In genomic region chr10:113059001-113059780, GRCh38 we compare ENCODE assay signal across 9 cellular contexts.
A peak's percentile ranks its signal among the peaks of the same experiment; 100 is the strongest.
DNase-seq lines count a peak whose midpoint lies in the region; TF ChIP-seq lines count a peak whose summit lies in the region.
"Had no signal": no experiment of that assay in that cellular context is flagged by ENCODE, and none has a peak within 500 bp of the region (broad histone marks: within the 10 kb centered on the region; RNA-seq: fewer than 3 reads in every experiment).

No MANE protein-coding gene starts in this region.

- H3K79me2 ChIP-seq in mammary epithelial cell (ENCODE audit: insufficient read depth, low read length), result peaks cover 78% of the 10 kb centered on the region
- H3K79me2 ChIP-seq in smooth muscle cell (ENCODE audit: low read depth), result peaks cover 32% of the 10 kb centered on the region

- H3K4me3 ChIP-seq in mammary epithelial cell (replicated peaks in 1 of 3; ENCODE audit: insufficient read depth in 1 of 3, low read depth in 2 of 3, low read length in 3 of 3) (peak overlapping the region; percentile 1 to 20 (median 12)), iPS-20b (ENCODE audit: low read length) (peak overlapping the region; percentile 8; the same call in 1 of the 2 replicates), smooth muscle cell (peak overlapping the region; percentile 30)

- WGBS in mammary epithelial cell (ENCODE audit: low coverage, missing lambda C conversion rate), result 5% methylated on average over 15 of the region's 15 CpGs
- WGBS in smooth muscle cell (ENCODE audit: low lambda C conversion rate), result 23% methylated on average over 15 of the region's 15 CpGs

- H3K4me1 ChIP-seq in mammary epithelial cell (ENCODE audit: insufficient read depth, low read length), result peaks cover 52% of the 10 kb centered on the region
- H3K4me1 ChIP-seq in iPS-20b (ENCODE audit: insufficient read depth, low read length), result peaks cover 92% of the 10 kb centered on the region
- H3K4me1 ChIP-seq in smooth muscle cell (ENCODE audit: low read depth), result peaks cover 86% of the 10 kb centered on the region

- H2AFZ ChIP-seq in mammary epithelial cell (ENCODE audit: low read depth, low read length), result peak overlapping the region; percentile 75
- no peak overlapping the region for H2AFZ ChIP-seq in smooth muscle cell (ENCODE audit: low read depth)

- dilution Hi-C loops in mammary epithelial cell (cut with HindIII; ENCODE audit: low sequenced_read_pairs), result no loop called here

- H3K27ac ChIP-seq in mammary epithelial cell (ENCODE audit: insufficient read depth, low read depth, low read length) (peak overlapping the region; percentile 65), iPS-20b (ENCODE audit: low read length) (peak overlapping the region; percentile 36), smooth muscle cell (ENCODE audit: low read depth) (peak overlapping the region; percentile 87)

- H4K20me1 ChIP-seq in mammary epithelial cell (ENCODE audit: insufficient read depth, low read length) (no peaks in the 10 kb centered on the region), smooth muscle cell (ENCODE audit: low read depth) (peaks cover 25% of the 10 kb centered on the region)

- in situ Hi-C loops in mammary epithelial cell (cut with MboI; ENCODE audit: low sequenced_read_pairs in 2 of 2), result no loop called here

- CTCF ChIA-PET in mammary epithelial cell (lab: Charles Lee; ENCODE audit: low non-redundant PET), result no interaction called here

- no TSS peak for BruUV-seq in mammary epithelial cell (replicated peaks; lab: Mats Ljungman, UMichigan)

- DNase-seq in HCEC 1CT (peak; percentile 43), mammary epithelial cell (peak; percentile 26), smooth muscle cell (lab: John Stamatoyannopoulos, UW; ENCODE audit: unreplicated experiment) (no peak), NCI-H128 (lab: John Stamatoyannopoulos, UW; ENCODE audit: unreplicated experiment) (no peak), T-helper 9 cell (no peak), NCI-H226 (no peak)
- DNase-seq in activated T-cell treated with anti-CD3 and anti-CD28 coated beads, Interleukin-2, amount 50 U/mL, for 48 hours, result no peak

- no peaks in the 10 kb centered on the region for H3K36me3 ChIP-seq in mammary epithelial cell (ENCODE audit: insufficient read depth, low read length)
- peaks cover 9% of the 10 kb centered on the region for H3K36me3 ChIP-seq in iPS-20b (ENCODE audit: insufficient read depth, low read depth, low read length)
- no peaks in the 10 kb centered on the region for H3K36me3 ChIP-seq in smooth muscle cell (ENCODE audit: low read depth)
- H3K36me3 ChIP-seq: adrenal gland had no signal

- TF ChIP-seq CTCF in mammary epithelial cell (conservative IDR thresholded peaks at IDR 0.05 in 1 of 2, IDR thresholded peaks at IDR 0.05 in 1 of 2; ENCODE audit: extremely low read depth in 1 of 2, insufficient read depth in 1 of 2, low read depth in 1 of 2, low read length in 2 of 2) (no peak), smooth muscle cell (IDR thresholded peaks at IDR 0.05; ENCODE audit: borderline replicate concordance, insufficient read depth, poor library complexity, severe bottlenecking) (no peak)

- peak overlapping the region; percentile 35 for H3K9ac ChIP-seq in mammary epithelial cell (ENCODE audit: insufficient read depth, low read length)
- peak overlapping the region; percentile 37; the same call in 1 of the 2 replicates for H3K9ac ChIP-seq in iPS-20b (ENCODE audit: low read depth, low read length)
- H3K9ac ChIP-seq in smooth muscle cell (ENCODE audit: low read depth), result peak overlapping the region; percentile 36

- H3K4me2 ChIP-seq in mammary epithelial cell (ENCODE audit: insufficient read depth, low read depth, low read length) (peak overlapping the region; percentile 77), smooth muscle cell (peak overlapping the region; percentile 80)

- H3F3A ChIP-seq in smooth muscle cell (ENCODE audit: low read depth), result peaks cover 32% of the 10 kb centered on the region

- intact Hi-C loops in mammary epithelial cell (cut with micrococcal nuclease), result loop anchor here (5.0 kb wide), 1 partner anchor 107 kb away; the partner anchor contains the start of gene TCF7L2

- H3K27me3 ChIP-seq in mammary epithelial cell (ENCODE audit: insufficient read depth, low read length) (no peaks in the 10 kb centered on the region), iPS-20b (ENCODE audit: insufficient read depth, low read length) (no peaks in the 10 kb centered on the region), smooth muscle cell (ENCODE audit: low read depth) (no peaks in the 10 kb centered on the region)
- H3K27me3 ChIP-seq: adrenal gland had no signal

- H3K9me3 ChIP-seq in mammary epithelial cell (replicated peaks; ENCODE audit: insufficient read depth, low read length) (no peaks in the 10 kb centered on the region), iPS-20b (ENCODE audit: insufficient read depth, low read depth, low read length) (no peaks in the 10 kb centered on the region), smooth muscle cell (replicated peaks; ENCODE audit: low read depth) (no peaks in the 10 kb centered on the region)
- H3K9me3 ChIP-seq: adrenal gland had no signal

Comparison
In these comparisons a context has a peak if more than half of its experiments do, and no peak if none do; other contexts are left out.
1. DNase-seq: peak in HCEC 1CT (single experiment) and mammary epithelial cell (single experiment); none in smooth muscle cell (single experiment), NCI-H128 (single experiment), T-helper 9 cell (single experiment), NCI-H226 (single experiment) and activated T-cell treated with anti-CD3 and anti-CD28 coated beads, Interleukin-2, amount 50 U/mL, for 48 hours (0 of 2).
2. H3K27ac ChIP-seq: peak in every context shown above with its lines; median percentile 87 in smooth muscle cell; 65 in mammary epithelial cell; 36 in iPS-20b.
3. Peak in every context shown above with its lines, with median percentiles within 50 percentile points of each other: H3K4me3 ChIP-seq and H3K9ac ChIP-seq.